ENCODE assay signal across 8 cellular contexts in genomic region chr16:1309888-1310831, GRCh38. TPM values are rescaled to one million over a fixed set of nuclear protein-coding genes. Genes with fewer than 3 reads are reported as not detected.
DNase-seq lines count a peak whose midpoint lies in the region; ATAC-seq and TF ChIP-seq lines count a peak whose summit lies in the region.

No MANE protein-coding gene starts in this region.

- H3K27me3 Mint-ChIP-seq in activated CD8-positive, alpha-beta T cell treated with anti-CD3 and anti-CD28 coated beads for 36 hours: no peaks in the 10 kb centered on the region
- H3K27me3 Mint-ChIP-seq in endothelial cell (ENCODE audit: unreplicated experiment) (peaks cover 9% of the 10 kb centered on the region), naive B cell (no peaks in the 10 kb centered on the region)

- intact Hi-C loops in activated CD8-positive, alpha-beta T cell treated with anti-CD3 and anti-CD28 coated beads for 36 hours (cut with micrococcal nuclease): no loop called here
- intact Hi-C loops in testis (cut with DNase I; ENCODE audit: low total_unique reads): no loop called here

- ATAC-seq in GM21360 (IDR thresholded peaks at IDR 0.05; ENCODE audit: unreplicated experiment) (peak; percentile 6), naive B cell (ENCODE audit: low read depth in 2 of 2) (peak; percentile 26 to 28), GM18873 (IDR thresholded peaks at IDR 0.05; ENCODE audit: low FRiP score, unreplicated experiment) (no peak)
- ATAC-seq in activated CD8-positive, alpha-beta T cell treated with anti-CD3 and anti-CD28 coated beads for 36 hours: peak; percentile 12

- in situ Hi-C loops in ACHN (cut with HindIII; ENCODE audit: low pct_ligation_motif_present, low pct_unique_long_range_greater_than_20kb, low sequenced_read_pairs): no loop called here

- DNase-seq in ACHN (peak; percentile 46), endothelial cell (ENCODE audit: low spot score) (no peak), naive B cell (peak; percentile 59), testis (peak; percentile 66)
- peak; percentile 72 for DNase-seq in activated CD8-positive, alpha-beta T cell treated with anti-CD3 and anti-CD28 coated beads for 36 hours

- no peak for TF ChIP-seq POLR2A in testis (IDR thresholded peaks at IDR 0.05)

- CTCF ChIA-PET in activated CD8-positive, alpha-beta T cell treated with anti-CD3 and anti-CD28 coated beads for 36 hours (lab: Charles Lee): no interaction called here

- H3K9me3 Mint-ChIP-seq in activated CD8-positive, alpha-beta T cell treated with anti-CD3 and anti-CD28 coated beads for 36 hours: no peaks in the 10 kb centered on the region
- H3K9me3 Mint-ChIP-seq in endothelial cell (ENCODE audit: unreplicated experiment) (no peaks in the 10 kb centered on the region), naive B cell (no peaks in the 10 kb centered on the region)

- peaks cover 48% of the 10 kb centered on the region for H3K36me3 ChIP-seq in KOPT-K1 (ENCODE audit: insufficient read depth, low read length)
- no peaks in the 10 kb centered on the region for H3K36me3 ChIP-seq in testis (ENCODE audit: low read depth, missing control alignments)

- H3K27ac ChIP-seq in KOPT-K1 (ENCODE audit: low read depth, low read length, poor library complexity, severe bottlenecking) (peak overlapping the region; percentile 100), testis (peak overlapping the region in 1 of 2 donors; percentile 98)

- no peak for TF ChIP-seq CTCF in activated CD8-positive, alpha-beta T cell treated with anti-CD3 and anti-CD28 coated beads for 36 hours (IDR thresholded peaks at IDR 0.05)
- no peak for TF ChIP-seq CTCF in endothelial cell (IDR thresholded peaks at IDR 0.05; ENCODE audit: unreplicated experiment)
- no peak for TF ChIP-seq CTCF in testis (IDR thresholded peaks at IDR 0.05)

- WGBS in testis, 2 donors: 1 to 2% methylated on average over 29 to 61 of the region's 77 CpGs

- H3K4me3 ChIP-seq in testis: peak overlapping the region; percentile 67 to 83

- POLR2A ChIA-PET in activated CD8-positive, alpha-beta T cell treated with anti-CD3 and anti-CD28 coated beads for 36 hours (lab: Charles Lee): interaction anchor here (1.2 to 1.6 kb wide), 3 partner anchors 22 to 110 kb away, joined by 3 to 5 read pairs (median 4); partner anchors contain the start of gene UQCC4

- H3K9me3 ChIP-seq in KOPT-K1 (ENCODE audit: insufficient read depth, low read length, poor library complexity, severe bottlenecking) (no peaks in the 10 kb centered on the region), testis (no peaks in the 10 kb centered on the region)

- no peaks in the 10 kb centered on the region for H3K27me3 ChIP-seq in testis

- H3K4me3 Mint-ChIP-seq in activated CD8-positive, alpha-beta T cell treated with anti-CD3 and anti-CD28 coated beads for 36 hours: peak overlapping the region; percentile 100
- H3K4me3 Mint-ChIP-seq in endothelial cell (ENCODE audit: unreplicated experiment): peak overlapping the region; percentile 99
- peak overlapping the region; percentile 94 to 99 (median 98) for H3K4me3 Mint-ChIP-seq in naive B cell

- peaks cover 24% of the 10 kb centered on the region for H3K36me3 Mint-ChIP-seq in activated CD8-positive, alpha-beta T cell treated with anti-CD3 and anti-CD28 coated beads for 36 hours (ENCODE audit: low read depth)
- H3K36me3 Mint-ChIP-seq in endothelial cell (ENCODE audit: low read depth, unreplicated experiment) (peaks cover 5% of the 10 kb centered on the region), naive B cell (peaks cover 5 to 7% of the 10 kb centered on the region in 2 donors)

- peak overlapping the region; percentile 99 for H3K27ac Mint-ChIP-seq in activated CD8-positive, alpha-beta T cell treated with anti-CD3 and anti-CD28 coated beads for 36 hours
- peak overlapping the region; percentile 98 for H3K27ac Mint-ChIP-seq in endothelial cell (ENCODE audit: unreplicated experiment)
- peak overlapping the region; percentile 96 to 100 (median 96) for H3K27ac Mint-ChIP-seq in naive B cell

- H3K4me1 Mint-ChIP-seq in activated CD8-positive, alpha-beta T cell treated with anti-CD3 and anti-CD28 coated beads for 36 hours (ENCODE audit: low read depth): peaks cover 36% of the 10 kb centered on the region
- H3K4me1 Mint-ChIP-seq in endothelial cell (ENCODE audit: unreplicated experiment) (peaks cover 14% of the 10 kb centered on the region), naive B cell (peaks cover 35 to 58% (median 40%) of the 10 kb centered on the region in 3 donors)

- peaks cover 24% of the 10 kb centered on the region for H3K4me1 ChIP-seq in testis

RNA-seq across cellular contexts. Expression of gene UBE2I, which starts 0.7 kb away (rescaled TPM):
- 100 to 1,000 TPM; 245 to 254 TPM for total RNA-seq in activated CD8-positive, alpha-beta T cell treated with anti-CD3 and anti-CD28 coated beads for 36 hours
- total RNA-seq in endothelial cell (ENCODE audit: unreplicated experiment): 167 TPM
- polyA plus RNA-seq in naive B cell (ENCODE audit: low read depth in 6 of 6): 100 to 1,000 TPM in 5 of 6 donors, 10 to 100 TPM in 1; 99.5 to 121 (median 114) TPM
- 100 to 1,000 TPM; 116 to 127 TPM for total RNA-seq in testis
- polyA plus RNA-seq in testis (ENCODE audit: insufficient read depth, low read depth, low replicate concordance): 143 TPM

RNA-seq across cellular contexts. Expression of gene BAIAP3, which starts 23.3 kb away (rescaled TPM):
- under 1 TPM; 0.27 to 0.68 TPM for total RNA-seq in activated CD8-positive, alpha-beta T cell treated with anti-CD3 and anti-CD28 coated beads for 36 hours
- total RNA-seq in endothelial cell (ENCODE audit: unreplicated experiment): 6.5 TPM
- polyA plus RNA-seq in naive B cell (ENCODE audit: low read depth in 6 of 6): 1 to 10 TPM in 1 of 6 donors, under 1 TPM in 4, not detected in 1; 0.20 to 1.3 (median 0.67) TPM
- 10 to 100 TPM; 29.8 to 60.4 TPM for total RNA-seq in testis
- polyA plus RNA-seq in testis (ENCODE audit: insufficient read depth, low read depth, low replicate concordance): 23.0 TPM

RNA-seq across cellular contexts. Expression of gene TSR3, which starts 41.5 kb away (rescaled TPM):
- 10 to 100 TPM; 54.7 to 57.4 TPM for total RNA-seq in activated CD8-positive, alpha-beta T cell treated with anti-CD3 and anti-CD28 coated beads for 36 hours
- total RNA-seq in endothelial cell (ENCODE audit: unreplicated experiment) (68.2 TPM), testis (10 to 100 TPM; 79.4 to 89.5 TPM)
- polyA plus RNA-seq in naive B cell (ENCODE audit: low read depth in 6 of 6) (100 to 1,000 TPM in 3 of 6 donors, 10 to 100 TPM in 3; 87.9 to 103 (median 99.1) TPM), testis (ENCODE audit: insufficient read depth, low read depth, low replicate concordance) (40.9 TPM)

RNA-seq across cellular contexts. Expression of gene GNPTG, which starts 41.6 kb away (rescaled TPM):
- 10 to 100 TPM; 17.3 to 19.2 TPM for total RNA-seq in activated CD8-positive, alpha-beta T cell treated with anti-CD3 and anti-CD28 coated beads for 36 hours
- total RNA-seq in endothelial cell (ENCODE audit: unreplicated experiment) (47.9 TPM), testis (100 to 1,000 TPM; 106 to 150 TPM)
- polyA plus RNA-seq in naive B cell (ENCODE audit: low read depth in 6 of 6) (10 to 100 TPM; 39.7 to 52.1 (median 44.6) TPM), testis (ENCODE audit: insufficient read depth, low read depth, low replicate concordance) (67.8 TPM)

RNA-seq across cellular contexts. Expression of gene TPSD1, which starts 54.3 kb away (rescaled TPM):
- total RNA-seq in activated CD8-positive, alpha-beta T cell treated with anti-CD3 and anti-CD28 coated beads for 36 hours: not detected
- not detected for total RNA-seq in endothelial cell (ENCODE audit: unreplicated experiment)
- polyA plus RNA-seq in naive B cell (ENCODE audit: low read depth in 6 of 6): not detected
- 1 to 10 TPM; 1.1 to 1.6 TPM for total RNA-seq in testis
- polyA plus RNA-seq in testis (ENCODE audit: insufficient read depth, low read depth, low replicate concordance): 1.1 TPM
